In the genomic region with DNA sequence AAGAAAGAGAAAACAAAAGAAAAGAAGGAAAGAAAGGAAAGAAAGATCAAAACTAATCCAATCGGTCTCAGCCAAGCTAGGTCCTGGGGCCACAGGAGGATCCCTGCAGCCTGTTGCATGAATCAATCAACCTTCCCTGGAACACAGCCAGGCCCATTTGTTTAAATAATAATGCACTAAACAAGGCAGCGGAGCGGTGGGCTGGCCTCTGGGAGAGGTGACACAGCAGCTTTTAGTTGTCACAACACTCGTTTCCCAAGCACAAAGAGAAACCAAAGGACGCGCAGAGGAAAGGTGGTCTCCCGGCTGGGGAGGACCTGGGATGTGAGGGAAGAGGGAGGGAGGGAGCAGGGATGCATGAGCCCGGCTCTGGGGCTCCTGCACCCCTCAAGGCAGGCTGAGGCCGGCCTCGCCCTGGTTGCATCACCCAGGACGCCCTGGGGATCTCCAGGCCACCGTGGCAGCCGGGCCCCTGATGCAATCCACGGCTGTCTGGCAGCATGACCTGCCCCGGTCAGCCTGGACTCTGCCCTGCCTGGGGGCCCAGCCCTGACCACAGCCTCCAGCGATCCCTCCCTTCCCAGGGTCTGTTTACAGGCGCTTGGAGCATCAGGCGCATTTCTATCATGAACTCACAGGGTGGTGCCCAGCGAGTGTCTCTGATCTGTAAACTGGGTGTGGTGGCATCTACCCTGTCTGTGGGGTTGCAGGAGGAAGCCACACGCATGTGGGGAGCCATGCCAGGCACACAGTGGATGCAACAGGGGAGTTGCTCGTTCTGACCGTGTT, we compare ENCODE assay signal across 9 cellular contexts. TPM values are rescaled to one million over a fixed set of nuclear protein-coding genes. Genes with fewer than 3 reads are reported as not detected.
DNase-seq lines count a peak whose midpoint lies in the region; ATAC-seq and TF ChIP-seq lines count a peak whose summit lies in the region.
"Had no signal": no experiment of that assay in that cellular context is flagged by ENCODE, and none has a peak within 500 bp of the region (broad histone marks: within the 10 kb centered on the region; RNA-seq: fewer than 3 reads in every experiment).

No MANE protein-coding gene starts in this region.

- H3K4me1 Mint-ChIP-seq in activated CD4-positive, alpha-beta memory T cell treated with anti-CD3 and anti-CD28 coated beads for 36 hours (ENCODE audit: low read depth): peaks cover 10% of the 10 kb centered on the region

- H3K36me3 Mint-ChIP-seq in activated CD4-positive, alpha-beta memory T cell treated with anti-CD3 and anti-CD28 coated beads for 36 hours: no peaks in the 10 kb centered on the region

- POLR2A ChIA-PET in activated CD4-positive, alpha-beta memory T cell treated with anti-CD3 and anti-CD28 coated beads for 36 hours (lab: Charles Lee): interaction anchor here (0.7 kb wide), 1 partner anchor 85 kb away, joined by 3 read pairs; no protein-coding TSS in a partner anchor
- POLR2A ChIA-PET in GM10248 (lab: Yijun Ruan, JAX): no interaction called here

- WGBS in right cardiac atrium: 33% methylated on average over 22 of the region's 22 CpGs

- no peak overlapping the region for H3K27ac Mint-ChIP-seq in activated CD4-positive, alpha-beta memory T cell treated with anti-CD3 and anti-CD28 coated beads for 36 hours

- no peak overlapping the region for H3K4me3 ChIP-seq in right cardiac atrium (ENCODE audit: low read length)

- no peaks in the 10 kb centered on the region for H3K9me3 Mint-ChIP-seq in activated CD4-positive, alpha-beta memory T cell treated with anti-CD3 and anti-CD28 coated beads for 36 hours

- no peak overlapping the region for H3K4me3 Mint-ChIP-seq in activated CD4-positive, alpha-beta memory T cell treated with anti-CD3 and anti-CD28 coated beads for 36 hours

- CTCF ChIA-PET in activated CD4-positive, alpha-beta memory T cell treated with anti-CD3 and anti-CD28 coated beads for 36 hours (lab: Charles Lee): no interaction called here
- CTCF ChIA-PET in GM10248 (lab: Yijun Ruan, JAX): interaction anchor here (1.2 kb wide), 1 partner anchor 25 kb away, joined by 3 read pairs; no protein-coding TSS in a partner anchor

- no peaks in the 10 kb centered on the region for H3K9me3 ChIP-seq in right cardiac atrium (ENCODE audit: control insufficient read depth, low read length)

- H3K27ac ChIP-seq in right cardiac atrium (ENCODE audit: low read length): no peak overlapping the region
- H3K27ac ChIP-seq: KMS-11 had no signal

- H3K27me3 Mint-ChIP-seq in activated CD4-positive, alpha-beta memory T cell treated with anti-CD3 and anti-CD28 coated beads for 36 hours: peaks cover 2% of the 10 kb centered on the region

- peak; percentile 90 for DNase-seq in EL
- peak; percentile 84 for DNase-seq in NCI-H1436 (lab: John Stamatoyannopoulos, UW)
- peak; percentile 42 for DNase-seq in activated CD4-positive, alpha-beta memory T cell treated with anti-CD3 and anti-CD28 coated beads for 36 hours
- peak; percentile 70 to 75 (median 70) for DNase-seq in right cardiac atrium
- DNase-seq in smooth muscle cell of the brain vasculature (ENCODE audit: low read depth, low spot score): peak; percentile 35
- DNase-seq in GM10248 (ENCODE audit: extremely low spot score): no peak

- H3K27me3 ChIP-seq in right cardiac atrium (ENCODE audit: control insufficient read depth, insufficient read depth): no peaks in the 10 kb centered on the region

- H3K4me1 ChIP-seq in right cardiac atrium (ENCODE audit: control insufficient read depth, insufficient read depth, low read length): no peaks in the 10 kb centered on the region

- no peak for TF ChIP-seq CTCF in GM10248 (IDR thresholded peaks at IDR 0.05; ENCODE audit: control extremely low read depth, extremely low read depth, low read depth, missing control alignments)

- peak; percentile 71 to 73 for ATAC-seq in right cardiac atrium
- ATAC-seq in HG03045 (IDR thresholded peaks at IDR 0.05; ENCODE audit: unreplicated experiment): no peak
- ATAC-seq in GM19395 (IDR thresholded peaks at IDR 0.05; ENCODE audit: unreplicated experiment): no peak

- intact Hi-C loops in activated CD4-positive, alpha-beta memory T cell treated with anti-CD3 and anti-CD28 coated beads for 36 hours (cut with micrococcal nuclease): no loop called here
- intact Hi-C loops in right cardiac atrium (cut with DNase I): no loop called here

RNA-seq across cellular contexts. Expression of a gene that starts 32.5 kb away (rescaled TPM):
- total RNA-seq in activated CD4-positive, alpha-beta memory T cell treated with anti-CD3 and anti-CD28 coated beads for 36 hours: under 1 TPM; 0.48 to 0.87 TPM
- 1 to 10 TPM in 3 of 4 donors, under 1 TPM in 1; 0.89 to 1.4 (median 1.2) TPM for total RNA-seq in right cardiac atrium
- polyA plus RNA-seq in right cardiac atrium: 2.4 TPM

RNA-seq across cellular contexts. Expression of a gene that starts 33.8 kb away (rescaled TPM):
- 10 to 100 TPM; 13.8 to 17.8 TPM for total RNA-seq in activated CD4-positive, alpha-beta memory T cell treated with anti-CD3 and anti-CD28 coated beads for 36 hours
- 10 to 100 TPM; 33.4 to 51.3 (median 48.0) TPM for total RNA-seq in right cardiac atrium
- 29.4 TPM for polyA plus RNA-seq in right cardiac atrium

Comparison
In these comparisons a context has a peak if more than half of its experiments do, and no peak if none do; other contexts are left out.
1. ATAC-seq: peak in right cardiac atrium (2 of 2); none in HG03045 (single experiment) and GM19395 (single experiment).